ENCODE assay signal across 25 cellular contexts in the genomic region with DNA sequence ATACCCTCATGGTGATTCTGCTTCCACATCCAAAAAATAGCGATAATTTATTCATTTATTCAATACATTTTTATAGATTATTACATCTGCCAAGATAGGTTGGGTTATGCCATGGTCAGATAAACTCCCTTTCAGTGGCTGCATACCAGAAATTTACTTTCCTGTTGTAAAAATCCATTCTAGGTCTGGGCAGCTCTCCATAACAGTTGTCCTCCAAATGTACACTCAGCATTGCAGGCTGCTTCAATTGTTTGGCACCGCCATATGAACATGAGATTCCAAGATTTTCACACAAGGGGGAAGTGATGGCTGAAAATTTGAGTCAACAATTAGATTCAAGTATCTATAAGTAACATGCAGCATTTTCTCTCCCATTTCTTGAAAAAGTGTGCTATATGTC.
"Had no signal": no experiment of that assay in that cellular context is flagged by ENCODE, and none has a peak within 500 bp of the region (broad histone marks: within the 10 kb centered on the region; RNA-seq: fewer than 3 reads in every experiment).

No MANE protein-coding gene starts in this region.

- H3K27ac ChIP-seq: colonic mucosa, epithelial cell of prostate, gastrocnemius medialis, heart left ventricle, hepatocyte, neural progenitor cell, parathyroid adenoma, sigmoid colon, thoracic aorta, tibial nerve, upper lobe of left lung had no signal

- ATAC-seq: esophagus mucosa; gastrocnemius medialis; heart left ventricle; left lobe of liver; mucosa of descending colon; right cardiac atrium; stimulated activated effector memory CD8-positive, alpha-beta T cell treated with anti-CD3 and anti-CD28 coated beads, Interleukin-12 subunit alpha, Interleukin-12 subunit beta, amount 100 ng/mL, for 72 hours had no signal

- H3K79me2 ChIP-seq: hepatocyte, parathyroid adenoma had no signal

- H3K4me2 ChIP-seq: hepatocyte, neural progenitor cell had no signal

- H3K9me3 ChIP-seq: colonic mucosa, mucosa of descending colon, thoracic aorta, upper lobe of left lung had no signal

- H3K4me3 ChIP-seq: colonic mucosa, gastrocnemius medialis, heart left ventricle, hepatocyte, lung, mucosa of descending colon, neural progenitor cell, sigmoid colon, thoracic aorta, tibial nerve, upper lobe of left lung had no signal

- H3K9ac ChIP-seq: neural progenitor cell, parathyroid adenoma had no signal

- H2AFZ ChIP-seq: hepatocyte, neural progenitor cell, parathyroid adenoma had no signal

- H3K36me3 ChIP-seq: colonic mucosa, gastrocnemius medialis, heart left ventricle, neural progenitor cell, sigmoid colon, thoracic aorta, tibial nerve, upper lobe of left lung had no signal

- H3K27me3 ChIP-seq: colonic mucosa, gastrocnemius medialis, heart left ventricle, hepatocyte, neural progenitor cell, sigmoid colon, tibial nerve, upper lobe of left lung had no signal

- H3K4me1 ChIP-seq: colonic mucosa, gastrocnemius medialis, heart left ventricle, neural progenitor cell, parathyroid adenoma, sigmoid colon, tibial nerve, upper lobe of left lung had no signal

- DNase-seq: colonic mucosa; effector CD8-positive, alpha-beta T cell; endodermal cell; foreskin fibroblast; gastrocnemius medialis; heart left ventricle; kidney; mucosa of descending colon; naive B cell; right cardiac atrium; sigmoid colon; stimulated activated CD4-positive, alpha-beta T cell treated with anti-CD3 and anti-CD28 coated beads, Interleukin-2, amount 100 ng/mL, for 24 hours; stimulated activated CD4-positive, alpha-beta T cell treated with anti-CD3 and anti-CD28 coated beads, Interleukin-4, amount 100 ng/mL, for 24 hours; stimulated activated naive CD4-positive, alpha-beta T cell treated with Interleukin-2 at 50 U/mL for 16 hours; upper lobe of left lung had no signal
